Comparison of ENCODE assay signal across 8 cellular contexts in the genomic region with DNA sequence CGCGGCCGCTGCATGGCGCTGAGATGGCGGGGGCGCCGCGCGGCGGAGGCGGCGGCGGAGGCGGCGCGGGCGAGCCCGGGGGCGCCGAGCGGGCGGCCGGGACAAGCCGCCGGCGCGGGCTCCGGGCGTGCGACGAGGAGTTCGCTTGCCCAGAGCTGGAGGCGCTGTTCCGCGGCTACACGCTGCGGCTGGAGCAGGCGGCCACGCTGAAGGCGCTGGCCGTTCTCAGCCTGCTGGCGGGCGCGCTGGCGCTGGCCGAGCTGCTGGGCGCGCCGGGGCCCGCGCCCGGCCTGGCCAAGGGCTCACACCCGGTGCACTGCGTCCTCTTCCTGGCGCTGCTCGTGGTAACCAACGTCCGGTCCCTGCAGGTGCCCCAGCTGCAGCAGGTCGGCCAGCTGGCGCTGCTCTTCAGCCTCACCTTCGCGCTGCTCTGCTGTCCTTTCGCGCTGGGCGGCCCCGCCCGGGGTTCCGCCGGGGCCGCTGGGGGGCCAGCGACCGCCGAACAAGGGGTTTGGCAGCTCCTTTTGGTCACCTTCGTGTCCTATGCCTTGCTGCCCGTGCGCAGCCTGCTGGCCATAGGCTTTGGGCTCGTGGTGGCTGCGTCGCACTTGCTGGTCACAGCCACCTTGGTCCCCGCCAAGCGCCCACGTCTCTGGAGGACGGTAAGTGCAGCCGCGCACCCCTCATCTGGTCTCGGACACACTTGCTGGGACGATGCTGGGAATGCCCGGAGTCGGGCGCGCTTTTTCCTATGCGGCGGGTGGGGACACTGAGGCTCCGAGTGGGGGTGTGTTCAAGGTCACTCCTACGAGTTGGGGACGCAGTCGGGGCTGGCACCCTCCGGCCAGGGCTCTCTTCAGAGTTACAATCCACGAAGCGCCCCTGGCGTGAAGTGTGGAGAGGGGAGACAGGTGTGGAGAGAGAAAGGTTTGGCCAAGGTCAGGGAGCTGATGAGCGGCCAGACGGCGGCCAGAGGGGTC. TPM values are rescaled to one million over a fixed set of nuclear protein-coding genes. Genes with fewer than 3 reads are reported as not detected.
DNase-seq lines count a peak whose midpoint lies in the region; ATAC-seq and TF ChIP-seq lines count a peak whose summit lies in the region.

No MANE protein-coding gene starts in this region.

- DNase-seq in Calu3 (peak; percentile 74), PC-3 (peak; percentile 44), epidermal melanocyte (ENCODE audit: insufficient read length, low spot score) (peak; percentile 63), midbrain (lab: John Stamatoyannopoulos, UW) (peak; percentile 19), cortex of kidney (lab: John Stamatoyannopoulos, UW) (no peak)
- no peak for DNase-seq in activated CD4-positive, CD25-positive, alpha-beta regulatory T cell treated with anti-CD3 and anti-CD28 coated beads, Interleukin-2, amount 50 U/mL, for 72 hours

- no peaks in the 10 kb centered on the region for H3K9me3 Mint-ChIP-seq in Calu3 (ENCODE audit: low read depth, unreplicated experiment)

- H3K4me3 ChIP-seq in PC-3 (ENCODE audit: low read length), result peak overlapping the region; percentile 67

- TF ChIP-seq CTCF in Calu3 (IDR thresholded peaks at IDR 0.05; ENCODE audit: unreplicated experiment) (no peak), PC-3 (conservative IDR thresholded peaks at IDR 0.05; ENCODE audit: low read depth, low read length) (0 out of 2 replicates have a peak, but pooled peaks have one; percentile 8)

- ATAC-seq in GM21526 (IDR thresholded peaks at IDR 0.05; ENCODE audit: low FRiP score, unreplicated experiment), result peak; percentile 55
- peak; percentile 81 for ATAC-seq in PC-3
- ATAC-seq in HG02763 (IDR thresholded peaks at IDR 0.05; ENCODE audit: unreplicated experiment), result no peak

- BruUV-seq in Calu3 (replicated peaks; lab: Mats Ljungman, UMichigan) (no TSS peak), PC-3 (replicated peaks; lab: Mats Ljungman, UMichigan) (no TSS peak)

- no peak overlapping the region for H3K27ac Mint-ChIP-seq in Calu3 (ENCODE audit: unreplicated experiment)

- no peaks in the 10 kb centered on the region for H3K79me2 ChIP-seq in PC-3 (ENCODE audit: low read length)

- no peaks in the 10 kb centered on the region for H4K20me1 ChIP-seq in PC-3 (ENCODE audit: low read length)

- peaks cover 4% of the 10 kb centered on the region for H3K36me3 Mint-ChIP-seq in Calu3 (ENCODE audit: insufficient read depth, unreplicated experiment)

- H3K27ac ChIP-seq in PC-3 (ENCODE audit: low read length), result no peak overlapping the region

- peak overlapping the region; percentile 77 for H2AFZ ChIP-seq in PC-3 (ENCODE audit: low read length)

- peaks cover 95% of the 10 kb centered on the region for H3K27me3 Mint-ChIP-seq in Calu3 (ENCODE audit: unreplicated experiment)

- no peaks in the 10 kb centered on the region for H3K4me1 Mint-ChIP-seq in Calu3 (ENCODE audit: low read depth, unreplicated experiment)

- CTCF ChIA-PET in Calu3 (lab: Charles Lee), result interaction anchor here (1.2 kb wide), 1 partner anchor 16 kb away, joined by 3 read pairs; no protein-coding TSS in a partner anchor
- CTCF ChIA-PET in PC-3 (lab: Charles Lee), result no interaction called here

- no peaks in the 10 kb centered on the region for H3K4me1 ChIP-seq in PC-3 (ENCODE audit: insufficient read depth, low read length)

- no peaks in the 10 kb centered on the region for H3F3A ChIP-seq in PC-3 (ENCODE audit: low read length, unreplicated experiment)

- H3K4me2 ChIP-seq in PC-3 (ENCODE audit: low read length), result peak overlapping the region; percentile 87

- H3K9me3 ChIP-seq in PC-3 (ENCODE audit: low read length), result no peaks in the 10 kb centered on the region

- H3K4me3 Mint-ChIP-seq in Calu3 (ENCODE audit: low read depth, unreplicated experiment), result peak overlapping the region; percentile 65

- no peak overlapping the region for H3K9ac ChIP-seq in PC-3 (ENCODE audit: low read length)

- H3K9me2 ChIP-seq in PC-3 (replicated peaks; ENCODE audit: low read length), result no peaks in the 10 kb centered on the region

- H3K27me3 ChIP-seq in PC-3 (ENCODE audit: low read length), result peaks cover 12% of the 10 kb centered on the region

- intact Hi-C loops in Calu3 (cut with micrococcal nuclease; ENCODE audit: unreplicated experiment), result loop anchor here (10.0 kb wide), 1 partner anchor 420 kb away; the partner anchor contains the start of gene RAMP3
- intact Hi-C loops in PC-3 (cut with micrococcal nuclease), result no loop called here

- H3K36me3 ChIP-seq in PC-3 (ENCODE audit: low read depth, low read length), result no peaks in the 10 kb centered on the region

- POLR2A ChIA-PET in PC-3 (lab: Charles Lee; ENCODE audit: unreplicated experiment), result no interaction called here

RNA-seq across cellular contexts. Expression of gene ADCY1, which starts 0.6 kb away (rescaled TPM):
- 7.6 and 8.8 TPM in 2 replicates for total RNA-seq in Calu3 (2022)
- total RNA-seq in PC-3 (2014; rRNA removed), result 3.1 and 3.4 TPM in 2 replicates

Comparison
In these comparisons a context has a peak if more than half of its experiments do, and no peak if none do; other contexts are left out.
1. DNase-seq: peak in Calu3 (single experiment), PC-3 (single experiment), epidermal melanocyte (single experiment) and midbrain (single experiment); none in activated CD4-positive, CD25-positive, alpha-beta regulatory T cell treated with anti-CD3 and anti-CD28 coated beads, Interleukin-2, amount 50 U/mL, for 72 hours (single experiment) and cortex of kidney (single experiment).